8 cellular contexts compared by ENCODE assay signal in the genomic region with DNA sequence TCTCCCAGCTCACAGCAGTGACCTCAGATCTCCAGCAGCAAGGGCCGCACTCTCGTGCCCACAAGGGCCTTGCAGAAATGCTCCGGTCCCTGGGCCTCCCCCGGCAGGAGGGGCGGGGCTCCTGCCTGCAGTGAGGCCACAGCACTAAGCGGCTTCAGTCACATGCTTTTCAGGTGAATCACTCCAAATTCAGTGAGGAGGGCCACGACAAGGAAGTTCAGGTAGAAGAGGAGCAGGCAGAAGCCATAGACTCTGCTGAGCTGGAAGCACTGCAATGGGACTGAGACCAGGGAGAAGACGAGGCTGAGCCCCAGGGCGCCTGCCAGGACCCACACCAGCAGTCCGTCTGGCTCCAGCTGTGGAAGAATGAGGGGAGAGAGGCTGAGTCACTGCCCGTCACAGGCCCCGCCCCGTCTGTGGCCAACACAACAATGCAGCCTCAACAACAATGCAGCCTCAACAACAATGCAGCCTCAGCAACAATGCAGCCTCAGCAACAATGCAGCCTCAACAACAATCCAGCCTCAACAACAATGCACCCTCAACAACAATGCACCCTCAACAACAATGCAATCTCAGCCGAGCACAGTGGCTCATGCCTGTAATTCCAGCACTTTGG. TPM values are rescaled to one million over a fixed set of nuclear protein-coding genes. Genes with fewer than 3 reads are reported as not detected.
A peak's percentile ranks its signal among the peaks of the same experiment; 100 is the strongest.
DNase-seq lines count a peak whose midpoint lies in the region; ATAC-seq and TF ChIP-seq lines count a peak whose summit lies in the region.

No MANE protein-coding gene starts in this region.

- CTCF ChIA-PET in A673 (lab: Charles Lee) = no interaction called here

- BruUV-seq in A673 (replicated peaks; lab: Mats Ljungman, UMichigan) = no TSS peak

- no peaks in the 10 kb centered on the region for H3K9me3 Mint-ChIP-seq in type B pancreatic cell

- H3K9me3 ChIP-seq in A673 (ENCODE audit: low read depth, low read length, poor library complexity, severe bottlenecking) = no peaks in the 10 kb centered on the region

- H3K4me3 ChIP-seq in A673 (ENCODE audit: low read depth, low read length, poor library complexity, severe bottlenecking) = no peak overlapping the region
- H3K4me3 ChIP-seq in cardiac fibroblast (replicated peaks in 1 of 2; ENCODE audit: low read depth in 2 of 2, low read length in 2 of 2) = no peak overlapping the region

- DNase-seq in A673 (ENCODE audit: low spot score) = peak; percentile 32
- DNase-seq in HS-5 (ENCODE audit: low read depth) = peak; percentile 76
- peak; percentile 84 to 88 for DNase-seq in cardiac fibroblast (ENCODE audit: low read depth in 2 of 2)
- DNase-seq in kidney tubule cell (ENCODE audit: low spot score) = peak; percentile 98
- no peak for DNase-seq in type B pancreatic cell (ENCODE audit: extremely low spot score, unreplicated experiment)

- H3K36me3 ChIP-seq in A673 (ENCODE audit: insufficient read depth, low read length, poor library complexity, severe bottlenecking) = no peaks in the 10 kb centered on the region

- peak overlapping the region; percentile 99 for H3K27ac Mint-ChIP-seq in type B pancreatic cell

- peak overlapping the region; percentile 61 for H3K4me3 Mint-ChIP-seq in type B pancreatic cell

- POLR2A ChIA-PET in A673 (lab: Charles Lee; ENCODE audit: low non-redundant PET) = no interaction called here

- H3K4me1 Mint-ChIP-seq in type B pancreatic cell (ENCODE audit: unreplicated experiment) = peaks cover 6% of the 10 kb centered on the region

- H3K27me3 ChIP-seq in A673 (replicated peaks; ENCODE audit: insufficient read depth, low read depth, low read length, poor library complexity) = no peaks in the 10 kb centered on the region

- no peaks in the 10 kb centered on the region for H3K4me1 ChIP-seq in A673 (ENCODE audit: insufficient read depth, low read length, poor library complexity, severe bottlenecking)

- H3K27ac ChIP-seq in A673 (ENCODE audit: low read depth, low read length, poor library complexity, severe bottlenecking) = no peak overlapping the region

- H3K36me3 Mint-ChIP-seq in type B pancreatic cell = peaks cover 15% of the 10 kb centered on the region

- intact Hi-C loops in A673 (cut with micrococcal nuclease; ENCODE audit: unreplicated experiment) = no loop called here

- no peaks in the 10 kb centered on the region for H3K27me3 Mint-ChIP-seq in type B pancreatic cell

- no peak for TF ChIP-seq CTCF in A673 (conservative IDR thresholded peaks at IDR 0.05; ENCODE audit: low read depth, low read length)
- no peak for TF ChIP-seq CTCF in cardiac fibroblast (IDR thresholded peaks at IDR 0.05; ENCODE audit: low read depth, low read length)
- TF ChIP-seq CTCF in type B pancreatic cell (conservative IDR thresholded peaks at IDR 0.05) = no peak

- ATAC-seq in HG02678 (IDR thresholded peaks at IDR 0.05; ENCODE audit: unreplicated experiment) = no peak
- no peak for ATAC-seq in activated CD4-positive, CD25-positive, alpha-beta regulatory T cell treated with anti-CD3 and anti-CD28 coated beads, Interleukin-2, amount 50 U/mL, for 24 hours
- no peak for ATAC-seq in HG02852 (IDR thresholded peaks at IDR 0.05; ENCODE audit: unreplicated experiment)

RNA-seq across cellular contexts. Expression of a gene that starts 35.2 kb away (rescaled TPM):
- total RNA-seq in A673 (2021) = 8.2 and 10.7 TPM in 2 replicates
- 29.6 and 77.7 TPM in 2 replicates for total RNA-seq in type B pancreatic cell (ENCODE audit: low replicate concordance)

RNA-seq across cellular contexts. Expression of a gene that starts 58.7 kb away (rescaled TPM):
- total RNA-seq in A673 (2021) = 36.4 and 36.8 TPM in 2 replicates
- total RNA-seq in type B pancreatic cell (ENCODE audit: low replicate concordance) = 39.0 and 45.4 TPM in 2 replicates
